9 cellular contexts compared by ENCODE assay signal in genomic region chr2:1744446-1745170, GRCh38. TPM values are rescaled to one million over a fixed set of nuclear protein-coding genes. Genes with fewer than 3 reads are reported as not detected.
DNase-seq lines count a peak whose midpoint lies in the region; ATAC-seq and TF ChIP-seq lines count a peak whose summit lies in the region.
"Had no signal": no experiment of that assay in that cellular context is flagged by ENCODE, and none has a peak within 500 bp of the region (broad histone marks: within the 10 kb centered on the region; RNA-seq: fewer than 3 reads in every experiment).

Gene PXDN (minus strand): TSS chr2:1744515. CDS start chr2:1744455, 60 bp downstream.

- intact Hi-C loops in dorsolateral prefrontal cortex (cut with DNase I) (loop anchor here (5.0 to 10.0 kb wide), 3 partner anchors 72 to 152 kb away; no protein-coding TSS in a partner anchor), lower lobe of right lung (cut with DNase I) (no loop called here), thyroid gland (cut with DNase I) (loop anchor here (5.0 kb wide), 3 partner anchors 37 to 192 kb away; no protein-coding TSS in a partner anchor)

- peak in 1 of 2 donors; percentile 17 for TF ChIP-seq POLR2A in thyroid gland (IDR thresholded peaks at IDR 0.05)

- H3K4me3 ChIP-seq in dorsolateral prefrontal cortex, result peak within 1 kb of the TSS; percentile 34 to 76 (median 60)
- H3K4me3 ChIP-seq in lower lobe of right lung, result peak within 1 kb of the TSS; percentile 68
- peak within 1 kb of the TSS in 2 of 3 donors; percentile 9 to 77 for H3K4me3 ChIP-seq in thyroid gland (replicated peaks in 1 of 3)

- H3K27me3 ChIP-seq in dorsolateral prefrontal cortex (peaks cover 0 to 57% (median 17%) of the 10 kb centered on the region in 45 donors), lower lobe of right lung (ENCODE audit: low read depth) (peaks cover 22% of the 10 kb centered on the region), thyroid gland (no peaks in the 10 kb centered on the region)

- DNase-seq in Daoy (ENCODE audit: low read depth) (peak; percentile 89), NCI-H226 (peak; percentile 52), dorsolateral prefrontal cortex (peak in 5 of 10 donors; percentile 15 to 56 (median 39)), lower lobe of right lung (no peak), thyroid gland (peak; percentile 28 to 36)
- DNase-seq in stimulated activated CD4-positive, alpha-beta T cell treated with anti-CD3 and anti-CD28 coated beads, Interleukin-4, amount 100 ng/mL, for 4 hours, result no peak
- no peak for DNase-seq in stimulated activated CD4-positive, alpha-beta T cell treated with anti-CD3 and anti-CD28 coated beads, Interleukin-2, amount 100 ng/mL, for 48 hours
- DNase-seq in activated naive CD4-positive, alpha-beta T cell (lab: John Stamatoyannopoulos, UW), result no peak

- WGBS in thyroid gland, 2 donors, result 1 to 4% methylated on average over 23 to 35 of the region's 71 CpGs

- no peaks in the 10 kb centered on the region for H3K9me3 ChIP-seq in lower lobe of right lung
- H3K9me3 ChIP-seq in thyroid gland, result no peaks in the 10 kb centered on the region

- peak; percentile 63 to 68 for ATAC-seq in lower lobe of right lung

- H3K4me1 ChIP-seq in lower lobe of right lung (peaks cover 29% of the 10 kb centered on the region), thyroid gland (peaks cover 3 to 24% of the 10 kb centered on the region in 2 donors)

- H3K36me3 ChIP-seq in lower lobe of right lung, result no peaks in the 10 kb centered on the region
- H3K36me3 ChIP-seq in thyroid gland, result no peaks in the 10 kb centered on the region

- no peak for TF ChIP-seq CTCF in dorsolateral prefrontal cortex (IDR thresholded peaks at IDR 0.05 in 54 of 56, conservative IDR thresholded peaks at IDR 0.05 in 2 of 56; ENCODE audit: low read depth in 1 of 56, partially characterized antibody in 56 of 56)
- no peak for TF ChIP-seq CTCF in lower lobe of right lung (IDR thresholded peaks at IDR 0.05)
- TF ChIP-seq CTCF in thyroid gland (IDR thresholded peaks at IDR 0.05), result no peak

- H3K27ac ChIP-seq in dorsolateral prefrontal cortex (peak within 1 kb of the TSS in 26 of 59 donors; percentile 17 to 80 (median 64)), lower lobe of right lung (peak within 1 kb of the TSS; percentile 83), thyroid gland (peak within 1 kb of the TSS; percentile 75 to 94 (median 85))
- H3K27ac ChIP-seq: HL-60 had no signal

RNA-seq across cellular contexts. Expression of gene PXDN, which starts in this region (rescaled TPM):
- total RNA-seq in Daoy (2014; rRNA removed; shearing (Covaris generic)), result 173 and 193 TPM in 2 replicates
- total RNA-seq in dorsolateral prefrontal cortex (10 to 100 TPM in 91 of 120 experiments, 1 to 10 TPM in 29; 5.5 to 24.3 (median 12.2) TPM), lower lobe of right lung (36.3 TPM), thyroid gland (10 to 100 TPM in 3 of 4 donors, 1 to 10 TPM in 1; 6.9 to 17.3 (median 13.6) TPM)

Comparison
In these comparisons a context has a peak if more than half of its experiments do, and no peak if none do; other contexts are left out.
1. DNase-seq: peak in Daoy (single experiment), NCI-H226 (single experiment) and thyroid gland (2 of 2); none in lower lobe of right lung (single experiment), stimulated activated CD4-positive, alpha-beta T cell treated with anti-CD3 and anti-CD28 coated beads, Interleukin-4, amount 100 ng/mL, for 4 hours (0 of 2), stimulated activated CD4-positive, alpha-beta T cell treated with anti-CD3 and anti-CD28 coated beads, Interleukin-2, amount 100 ng/mL, for 48 hours (0 of 2) and activated naive CD4-positive, alpha-beta T cell (0 of 4).
2. Peak in every context shown above with its lines, with median percentiles within 50 percentile points of each other: H3K4me3 ChIP-seq.